In the genomic region with DNA sequence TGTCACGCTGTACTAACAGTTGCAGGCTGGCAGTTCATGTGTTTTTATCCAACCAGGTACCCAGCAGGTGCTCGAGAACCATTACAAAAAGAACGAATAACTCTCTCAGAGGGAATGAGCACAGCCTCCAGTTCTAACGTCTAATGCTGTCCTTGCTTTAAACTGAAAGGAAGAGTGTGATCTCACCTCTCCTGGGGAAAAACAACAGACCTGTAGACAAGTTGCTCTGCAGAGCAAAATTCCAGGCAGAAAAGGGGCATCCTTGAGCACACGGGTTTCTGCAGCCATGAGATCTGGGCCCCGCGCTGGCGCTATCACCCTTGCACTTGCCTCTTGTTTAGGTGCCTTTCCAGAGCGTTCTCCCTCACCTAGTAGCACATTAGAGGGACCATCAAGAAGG, we compare ENCODE assay signal across 12 cellular contexts.
DNase-seq lines count a peak whose midpoint lies in the region; ATAC-seq, FAIRE-seq and TF ChIP-seq lines count a peak whose summit lies in the region.
"Had no signal": no experiment of that assay in that cellular context is flagged by ENCODE, and none has a peak within 500 bp of the region (broad histone marks: within the 10 kb centered on the region; RNA-seq: fewer than 3 reads in every experiment).

No MANE protein-coding gene starts in this region.

- H3K9me3 ChIP-seq in BLaER1 (no peaks in the 10 kb centered on the region), PC-3 (ENCODE audit: low read length) (no peaks in the 10 kb centered on the region), endothelial cell of umbilical vein (replicated peaks; ENCODE audit: control insufficient read depth, insufficient read depth, low read length) (no peaks in the 10 kb centered on the region), Peyer's patch (no peaks in the 10 kb centered on the region)

- no peak for DNase-seq in PC-3
- DNase-seq in endothelial cell of umbilical vein (ENCODE audit: low read depth, low spot score): peak; percentile 34
- no peak for DNase-seq in mesothelial cell of epicardium (ENCODE audit: low spot score in 2 of 2, unreplicated experiment in 2 of 2)
- no peak for DNase-seq in hippocampal formation (lab: John Stamatoyannopoulos, UW)
- DNase-seq in activated naive CD4-positive, alpha-beta T cell treated with Interleukin-2 at 50 U/mL for 16 hours: no peak
- no peak for DNase-seq in Peyer's patch
- DNase-seq: activated naive CD4-positive, alpha-beta T cell treated with anti-CD3 and anti-CD28 coated beads, Interleukin-2, amount 50 U/mL, for 16 hours; AML-193; naive thymus-derived CD8-positive, alpha-beta T cell had no signal

- no peak for FAIRE-seq in endothelial cell of umbilical vein (lab: Jason Lieb, UNC)

- H3K9ac ChIP-seq in BLaER1: no peak overlapping the region
- peak overlapping the region; percentile 92 for H3K9ac ChIP-seq in PC-3 (ENCODE audit: low read length)
- peak overlapping the region; percentile 83 for H3K9ac ChIP-seq in endothelial cell of umbilical vein (replicated peaks; ENCODE audit: extremely low read depth, insufficient read depth, low read length)

- H3K27me3 ChIP-seq in BLaER1: no peaks in the 10 kb centered on the region
- H3K27me3 ChIP-seq in PC-3 (ENCODE audit: low read length): no peaks in the 10 kb centered on the region
- no peaks in the 10 kb centered on the region for H3K27me3 ChIP-seq in endothelial cell of umbilical vein (ENCODE audit: control insufficient read depth in 2 of 2, insufficient read depth in 2 of 2, low read length in 2 of 2)
- H3K27me3 ChIP-seq in Peyer's patch: no peaks in the 10 kb centered on the region

- H3K4me2 ChIP-seq in BLaER1 (peak overlapping the region; percentile 44), PC-3 (ENCODE audit: low read length) (peak overlapping the region; percentile 77), endothelial cell of umbilical vein (ENCODE audit: insufficient read depth, low read length) (peak overlapping the region; percentile 86)

- H3K9me1 ChIP-seq in endothelial cell of umbilical vein (replicated peaks; ENCODE audit: control insufficient read depth, extremely low read depth, insufficient read depth, low read length): no peaks in the 10 kb centered on the region

- ATAC-seq in PC-3: no peak
- no peak for ATAC-seq in GM21360 (IDR thresholded peaks at IDR 0.05; ENCODE audit: unreplicated experiment)
- ATAC-seq: naive thymus-derived CD8-positive, alpha-beta T cell had no signal

- intact Hi-C loops in PC-3 (cut with micrococcal nuclease) (loop anchor here (1.0 kb wide), 4 partner anchors 28 to 533 kb away; no protein-coding TSS in a partner anchor), endothelial cell of umbilical vein (cut with micrococcal nuclease) (loop anchor here (1.0 to 5.0 kb wide), 8 partner anchors 26 to 233 kb away; partner anchors contain the start of gene TRIO)

- H3K27ac ChIP-seq in BLaER1 (no peak overlapping the region), PC-3 (ENCODE audit: low read length) (peak overlapping the region; percentile 97), endothelial cell of umbilical vein (ENCODE audit: insufficient read depth, low read depth, low read length) (peak overlapping the region; percentile 93), Peyer's patch (no peak overlapping the region)

- POLR2A ChIA-PET in PC-3 (lab: Charles Lee; ENCODE audit: unreplicated experiment) (no interaction called here), endothelial cell of umbilical vein (lab: Charles Lee) (interaction anchor here (0.8 kb wide), 1 partner anchor 25 kb away, joined by 3 read pairs; no protein-coding TSS in a partner anchor)

- no peaks in the 10 kb centered on the region for H3K27me3 Mint-ChIP-seq in mesothelial cell of epicardium (ENCODE audit: low read depth)

- no peaks in the 10 kb centered on the region for H3K36me3 Mint-ChIP-seq in mesothelial cell of epicardium
- H3K36me3 Mint-ChIP-seq: naive thymus-derived CD8-positive, alpha-beta T cell had no signal

- peaks cover 19% of the 10 kb centered on the region for H3K79me2 ChIP-seq in PC-3 (ENCODE audit: low read length)
- no peaks in the 10 kb centered on the region for H3K79me2 ChIP-seq in endothelial cell of umbilical vein (ENCODE audit: control insufficient read depth, insufficient read depth, low read length)

- H3K4me3 ChIP-seq in BLaER1 (no peak overlapping the region), PC-3 (ENCODE audit: low read length) (peak overlapping the region; percentile 51), endothelial cell of umbilical vein (replicated peaks in 1 of 3; ENCODE audit: insufficient read depth in 1 of 3, low read depth in 1 of 3, low read length in 3 of 3) (no peak overlapping the region), Peyer's patch (no peak overlapping the region)

- BruUV-seq in PC-3 (replicated peaks; lab: Mats Ljungman, UMichigan): no TSS peak
- BruUV-seq in endothelial cell of umbilical vein (replicated peaks; lab: Mats Ljungman, UMichigan): no TSS peak

- no peak overlapping the region for H3K4me3 Mint-ChIP-seq in mesothelial cell of epicardium
- H3K4me3 Mint-ChIP-seq: stimulated activated naive CD8-positive, alpha-beta T cell treated with anti-CD3 and anti-CD28 coated beads, Interleukin-15, Interleukin-2, amounts not matched to agents 100 ng/mL and 50 ng/mL, for 24 hours had no signal

- no peaks in the 10 kb centered on the region for H3K9me2 ChIP-seq in PC-3 (replicated peaks; ENCODE audit: low read length)

- peak overlapping the region; percentile 93 for H3K27ac Mint-ChIP-seq in mesothelial cell of epicardium
- H3K27ac Mint-ChIP-seq: naive thymus-derived CD8-positive, alpha-beta T cell; stimulated activated naive CD8-positive, alpha-beta T cell treated with anti-CD3 and anti-CD28 coated beads, Interleukin-15, Interleukin-2, amounts not matched to agents 100 ng/mL and 50 ng/mL, for 24 hours had no signal

- H3K9me3 Mint-ChIP-seq in mesothelial cell of epicardium: peaks cover 4% of the 10 kb centered on the region
- H3K9me3 Mint-ChIP-seq: stimulated activated naive CD8-positive, alpha-beta T cell treated with anti-CD3 and anti-CD28 coated beads, Interleukin-15, Interleukin-2, amounts not matched to agents 100 ng/mL and 50 ng/mL, for 24 hours had no signal

- TF ChIP-seq CTCF in PC-3 (conservative IDR thresholded peaks at IDR 0.05; ENCODE audit: low read depth, low read length): no peak
- no peak for TF ChIP-seq CTCF in endothelial cell of umbilical vein (IDR thresholded peaks at IDR 0.05; ENCODE audit: extremely low read depth in 1 of 2, insufficient read depth in 1 of 2, low read depth in 1 of 2, low read length in 2 of 2)
- no peak for TF ChIP-seq CTCF in mesothelial cell of epicardium (IDR thresholded peaks at IDR 0.05; ENCODE audit: unreplicated experiment)
- TF ChIP-seq CTCF in Peyer's patch (IDR thresholded peaks at IDR 0.05): no peak

- H2AFZ ChIP-seq in PC-3 (ENCODE audit: low read length): no peak overlapping the region
- no peak overlapping the region for H2AFZ ChIP-seq in endothelial cell of umbilical vein (ENCODE audit: low read depth, low read length)

- peaks cover 32% of the 10 kb centered on the region for H3K4me1 ChIP-seq in BLaER1
- H3K4me1 ChIP-seq in PC-3 (ENCODE audit: insufficient read depth, low read length): peaks cover 80% of the 10 kb centered on the region
- peaks cover 54% of the 10 kb centered on the region for H3K4me1 ChIP-seq in endothelial cell of umbilical vein (ENCODE audit: control insufficient read depth, extremely low read depth, insufficient read depth, low read length)
- H3K4me1 ChIP-seq in Peyer's patch: peaks cover 0 to 6% (median 0%) of the 10 kb centered on the region in 4 donors

- H4K20me1 ChIP-seq in BLaER1: no peaks in the 10 kb centered on the region
- no peaks in the 10 kb centered on the region for H4K20me1 ChIP-seq in PC-3 (ENCODE audit: low read length)
- no peaks in the 10 kb centered on the region for H4K20me1 ChIP-seq in endothelial cell of umbilical vein (replicated peaks; ENCODE audit: control insufficient read depth, extremely low read depth, insufficient read depth, low read length)

- TF ChIP-seq POLR2A in endothelial cell of umbilical vein (IDR thresholded peaks at IDR 0.05; ENCODE audit: low read depth, low read length): no peak
- TF ChIP-seq POLR2A in Peyer's patch (IDR thresholded peaks at IDR 0.05): no peak

- H3K4me1 Mint-ChIP-seq in mesothelial cell of epicardium: peaks cover 28% of the 10 kb centered on the region

- no peaks in the 10 kb centered on the region for H3K36me3 ChIP-seq in BLaER1
- no peaks in the 10 kb centered on the region for H3K36me3 ChIP-seq in PC-3 (ENCODE audit: low read depth, low read length)
- H3K36me3 ChIP-seq in endothelial cell of umbilical vein (ENCODE audit: control insufficient read depth in 2 of 2, extremely low read depth in 1 of 2, insufficient read depth in 2 of 2, low read length in 2 of 2): no peaks in the 10 kb centered on the region
- H3K36me3 ChIP-seq in Peyer's patch: no peaks in the 10 kb centered on the region

- H3F3A ChIP-seq in PC-3 (ENCODE audit: low read length, unreplicated experiment): peaks cover 36% of the 10 kb centered on the region

- CTCF ChIA-PET in PC-3 (lab: Charles Lee) (no interaction called here), endothelial cell of umbilical vein (lab: Charles Lee) (no interaction called here)

- dilution Hi-C loops in endothelial cell of umbilical vein (cut with MboI; ENCODE audit: extremely low pct_ligation_motif_present, low sequenced_read_pairs): no loop called here

TF ChIP-seq in endothelial cell of umbilical vein, 7 proteins besides CTCF, POLR2A, EP300 and RAD21:
- no peak for TF ChIP-seq MAX (IDR thresholded peaks at IDR 0.05; ENCODE audit: insufficient read depth, insufficient read length)
- TF ChIP-seq MYC (IDR thresholded peaks at IDR 0.05; ENCODE audit: low read depth, low read length): no peak
- no peak for TF ChIP-seq FOS (IDR thresholded peaks at IDR 0.05; ENCODE audit: borderline replicate concordance, insufficient read depth, low read length)
- no peak for TF ChIP-seq JUN (IDR thresholded peaks at IDR 0.05; ENCODE audit: borderline replicate concordance, insufficient read depth, insufficient read length, low read depth)
- no peak for TF ChIP-seq GATA2 (IDR thresholded peaks at IDR 0.05; ENCODE audit: insufficient read depth, insufficient read length, low read depth, low read length)

Comparison
In these comparisons a context has a peak if more than half of its experiments do, and no peak if none do; other contexts are left out.
1. H3K27ac ChIP-seq: peak in PC-3 (single experiment) and endothelial cell of umbilical vein (single experiment); none in BLaER1 (single experiment) and Peyer's patch (0 of 4).
2. Peak in every context shown above with its lines, with median percentiles within 50 percentile points of each other: H3K4me2 ChIP-seq.